Comparison of ENCODE assay signal across 28 cellular contexts in the genomic region with DNA sequence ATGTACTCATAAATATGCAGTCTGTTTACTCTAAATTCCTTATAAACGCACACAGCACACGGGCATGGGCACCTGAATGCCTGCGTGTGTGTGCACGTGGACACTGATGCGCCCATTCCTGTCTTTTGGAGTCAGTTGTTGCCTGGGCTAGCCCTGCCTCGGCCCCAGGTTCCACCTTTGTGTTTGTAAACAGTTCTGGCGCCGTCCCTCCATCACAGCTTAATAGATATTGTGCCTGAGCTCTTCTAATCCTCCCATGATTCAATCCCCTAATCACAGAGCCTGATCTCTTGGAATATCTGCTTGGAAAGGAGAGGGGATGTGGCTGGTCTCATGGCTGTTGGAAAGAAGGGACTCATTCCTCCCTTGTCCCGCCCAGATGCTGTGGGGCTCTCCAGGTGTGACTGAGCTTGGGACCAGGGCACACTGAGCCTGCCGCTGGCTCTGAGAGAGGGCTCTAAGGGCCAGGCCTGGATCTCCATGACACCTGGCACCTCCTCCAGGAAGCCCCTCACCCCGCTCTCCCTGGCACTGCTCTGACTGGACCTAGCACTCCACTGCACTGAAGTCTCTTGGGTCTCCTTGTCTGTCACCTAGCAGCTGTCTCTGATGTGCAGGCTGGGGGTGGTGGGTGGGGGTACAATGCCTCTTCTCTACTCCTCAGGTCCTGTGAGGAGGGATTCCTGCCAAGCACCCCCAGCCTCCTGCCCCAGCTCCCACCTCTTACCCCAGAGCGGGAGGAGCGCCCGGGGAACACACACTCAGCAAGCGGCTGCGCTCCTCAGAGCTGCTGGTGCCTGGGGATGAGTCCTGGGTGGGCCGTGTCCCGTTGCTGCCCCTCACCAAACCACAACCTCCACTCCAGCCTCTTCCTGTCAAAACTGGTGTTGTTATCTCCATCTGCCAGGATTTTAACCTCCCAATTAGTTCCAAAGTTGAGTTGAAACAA.
"Had no signal": no experiment of that assay in that cellular context is flagged by ENCODE, and none has a peak within 500 bp of the region (broad histone marks: within the 10 kb centered on the region; RNA-seq: fewer than 3 reads in every experiment).

No MANE protein-coding gene starts in this region.

- DNase-seq: activated CD4-positive, alpha-beta T cell treated with anti-CD3 and anti-CD28 coated beads for 48 hours; activated CD4-positive, alpha-beta T cell treated with anti-CD3 and anti-CD28 coated beads, Interleukin-2, amount 50 U/mL, for 48 hours; activated CD8-positive, alpha-beta memory T cell treated with anti-CD3 and anti-CD28 coated beads, Interleukin-2, amount 50 U/mL, for 48 hours; activated gamma-delta T cell treated with Interleukin-2 at 50 U/mL for 16 hours; activated naive CD4-positive, alpha-beta T cell treated with anti-CD3 and anti-CD28 coated beads, Interleukin-2, amount 50 U/mL, for 16 hours; activated T-cell treated with anti-CD3 and anti-CD28 coated beads, Interleukin-2, amount 50 U/mL, for 24 hours; amniotic stem cell; esophagus squamous epithelium; foreskin melanocyte; left lung; lower lobe of right lung; mesenchymal stem cell; retina; sigmoid colon; stimulated activated naive CD8-positive, alpha-beta T cell treated with anti-CD3 and anti-CD28 coated beads, Interleukin-15, Interleukin-2, amounts not matched to agents 100 U/mL and 50 U/mL, for 24 hours; trophoblast cell had no signal

- H3K9me3 ChIP-seq: breast epithelium, esophagus squamous epithelium, lower lobe of right lung, neutrophil, prostate gland, thoracic aorta, uterus had no signal

- H3K4me3 Mint-ChIP-seq: activated T-cell treated with anti-CD3 and anti-CD28 coated beads, Interleukin-2, amount 50 U/mL, for 24 hours; central memory CD8-positive, alpha-beta T cell; dendritic cell treated with granulocyte-macrophage colony-stimulating factor and Interleukin-4, amounts not matched to agents 40 ng/mL and 50 ng/mL, for 4 days; endodermal cell; nephron had no signal

- H3K27me3 ChIP-seq: breast epithelium, uterus had no signal

- H3K4me3 ChIP-seq: breast epithelium, esophagus squamous epithelium, left lung, lower lobe of right lung, prostate gland, sigmoid colon, thoracic aorta, uterus had no signal

- H3K36me3 ChIP-seq: breast epithelium, esophagus squamous epithelium, left lung, lower lobe of right lung, neutrophil, prostate gland, sigmoid colon, thoracic aorta, uterus had no signal

- H3K4me1 Mint-ChIP-seq: central memory CD8-positive, alpha-beta T cell had no signal

- H3K9me3 Mint-ChIP-seq: activated T-cell treated with anti-CD3 and anti-CD28 coated beads, Interleukin-2, amount 50 U/mL, for 24 hours; central memory CD8-positive, alpha-beta T cell; dendritic cell treated with granulocyte-macrophage colony-stimulating factor and Interleukin-4, amounts not matched to agents 40 ng/mL and 50 ng/mL, for 4 days had no signal

- H3K27ac ChIP-seq: epithelial cell of prostate, left lung, lower lobe of right lung, neutrophil, prostate gland, sigmoid colon, thoracic aorta, uterus, VCaP had no signal

- ATAC-seq: activated CD4-positive, CD25-positive, alpha-beta regulatory T cell treated with anti-CD3 and anti-CD28 coated beads, Interleukin-2, amount 50 U/mL, for 24 hours; left lung; lower lobe of right lung; stimulated activated naive CD8-positive, alpha-beta T cell treated with anti-CD3 and anti-CD28 coated beads, Interleukin-15, Interleukin-2, amounts not matched to agents 100 U/mL and 50 U/mL, for 24 hours had no signal

- H3K27ac Mint-ChIP-seq: activated T-cell treated with anti-CD3 and anti-CD28 coated beads, Interleukin-2, amount 50 U/mL, for 24 hours; dendritic cell treated with granulocyte-macrophage colony-stimulating factor and Interleukin-4, amounts not matched to agents 40 ng/mL and 50 ng/mL, for 4 days; endodermal cell had no signal

- H3K4me1 ChIP-seq: breast epithelium, prostate gland, sigmoid colon had no signal
